ENCODE assay signal across 27 cellular contexts in the genomic region with DNA sequence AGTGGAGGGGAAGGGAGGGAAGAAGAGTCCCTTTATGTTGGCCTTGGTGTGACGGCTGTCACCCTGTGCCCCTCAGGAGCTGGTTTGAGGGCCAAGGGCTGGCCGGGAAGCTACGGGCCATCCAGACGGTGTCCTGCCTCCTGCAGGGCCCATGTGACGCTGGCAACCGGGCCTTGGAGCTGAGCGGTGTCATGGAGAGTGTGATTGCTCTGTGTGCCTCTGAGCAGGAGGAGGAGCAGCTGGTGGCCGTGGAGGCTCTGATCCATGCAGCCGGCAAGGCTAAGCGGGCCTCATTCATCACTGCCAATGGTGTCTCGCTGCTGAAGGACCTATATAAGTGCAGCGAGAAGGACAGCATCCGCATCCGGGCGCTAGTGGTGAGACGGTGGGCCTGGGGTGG.
"Had no signal": no experiment of that assay in that cellular context is flagged by ENCODE, and none has a peak within 500 bp of the region (broad histone marks: within the 10 kb centered on the region; RNA-seq: fewer than 3 reads in every experiment).

No MANE protein-coding gene starts in this region.

- ATAC-seq: psoas muscle; stimulated activated memory B cell treated with anti-CD40 and anti-IgM and Interleukin-4, amounts not matched to agents 10 μg/mL and 1 μg/mL and 100 μg/mL, for 72 hours; stimulated activated naive CD8-positive, alpha-beta T cell treated with anti-CD3 and anti-CD28 coated beads, Interleukin-15, amount 100 ng/mL, for 72 hours; upper lobe of right lung had no signal

- H3K4me1 Mint-ChIP-seq: immature natural killer cell; mesothelial cell of epicardium; naive B cell; natural killer cell; nephron progenitor cell; neural progenitor cell; stimulated activated memory B cell treated with anti-CD40 and anti-IgM and Interleukin-4, amounts not matched to agents 10 μg/mL and 1 μg/mL and 100 μg/mL, for 72 hours; stimulated activated naive CD8-positive, alpha-beta T cell treated with anti-CD3 and anti-CD28 coated beads, Interleukin-15, amount 100 ng/mL, for 72 hours had no signal

- H3K27ac Mint-ChIP-seq: immature natural killer cell; mesothelial cell of epicardium; natural killer cell; nephron progenitor cell; neural progenitor cell; stimulated activated memory B cell treated with anti-CD40 and anti-IgM and Interleukin-4, amounts not matched to agents 10 μg/mL and 1 μg/mL and 100 μg/mL, for 72 hours; stimulated activated naive CD8-positive, alpha-beta T cell treated with anti-CD3 and anti-CD28 coated beads, Interleukin-15, amount 100 ng/mL, for 72 hours had no signal

- H3K4me3 ChIP-seq: left ventricle myocardium inferior, lung, neural progenitor cell, psoas muscle, right lobe of liver, smooth muscle cell, testis, thyroid gland, upper lobe of right lung had no signal

- H3K9me3 Mint-ChIP-seq: immature natural killer cell; mesothelial cell of epicardium; naive B cell; natural killer cell; nephron progenitor cell; neural progenitor cell; stimulated activated memory B cell treated with anti-CD40 and anti-IgM and Interleukin-4, amounts not matched to agents 10 μg/mL and 1 μg/mL and 100 μg/mL, for 72 hours; stimulated activated naive CD8-positive, alpha-beta T cell treated with anti-CD3 and anti-CD28 coated beads, Interleukin-15, amount 100 ng/mL, for 72 hours had no signal

- H3K27me3 Mint-ChIP-seq: naive B cell; stimulated activated memory B cell treated with anti-CD40 and anti-IgM and Interleukin-4, amounts not matched to agents 10 μg/mL and 1 μg/mL and 100 μg/mL, for 72 hours; stimulated activated naive CD8-positive, alpha-beta T cell treated with anti-CD3 and anti-CD28 coated beads, Interleukin-15, amount 100 ng/mL, for 72 hours had no signal

- H3K4me3 Mint-ChIP-seq: immature natural killer cell; mesothelial cell of epicardium; naive B cell; natural killer cell; nephron progenitor cell; neural progenitor cell; stimulated activated memory B cell treated with anti-CD40 and anti-IgM and Interleukin-4, amounts not matched to agents 10 μg/mL and 1 μg/mL and 100 μg/mL, for 72 hours; stimulated activated naive CD8-positive, alpha-beta T cell treated with anti-CD3 and anti-CD28 coated beads, Interleukin-15, amount 100 ng/mL, for 72 hours had no signal

- H3K9me3 ChIP-seq: left ventricle myocardium inferior, psoas muscle, right lobe of liver, testis, thyroid gland, upper lobe of right lung had no signal

- H3K9ac ChIP-seq: neural progenitor cell, parathyroid adenoma had no signal

- H3K79me2 ChIP-seq: parathyroid adenoma had no signal

- H3K4me2 ChIP-seq: neural progenitor cell, smooth muscle cell had no signal

- H3K36me3 ChIP-seq: neural progenitor cell had no signal

- H3K27me3 ChIP-seq: neural progenitor cell, right lobe of liver, testis, thyroid gland, upper lobe of right lung had no signal

- H3K4me1 ChIP-seq: left ventricle myocardium inferior, neural progenitor cell, parathyroid adenoma, psoas muscle, right lobe of liver, testis, thyroid gland, upper lobe of right lung had no signal

- H3K36me3 Mint-ChIP-seq: natural killer cell had no signal

- H3K27ac ChIP-seq: left ventricle myocardium inferior, neural progenitor cell, parathyroid adenoma, psoas muscle, right lobe of liver, testis, thyroid gland, upper lobe of right lung had no signal

- DNase-seq: hypothalamus; immature natural killer cell; left ventricle myocardium inferior; mesendoderm; naive B cell; natural killer cell; nephron progenitor cell; psoas muscle; stimulated activated CD4-positive, alpha-beta T cell treated with anti-CD3 and anti-CD28 coated beads, Interleukin-1b, Interleukin-23, amount 100 ng/mL, for 48 hours; stimulated activated CD4-positive, alpha-beta T cell treated with anti-CD3 and anti-CD28 coated beads, Interleukin-2, amount 100 ng/mL, for 48 hours; stimulated activated CD4-positive, alpha-beta T cell treated with anti-CD3 and anti-CD28 coated beads, Interleukin-4, amount 100 ng/mL, for 4 hours; stimulated activated CD8-positive, alpha-beta memory T cell treated with anti-CD3 and anti-CD28 coated beads, Interleukin-4, amount 100 ng/mL, for 48 hours; stimulated activated naive CD4-positive, alpha-beta T cell treated with Interleukin-2 at 50 U/mL for 16 hours; stimulated activated naive CD8-positive, alpha-beta T cell treated with anti-CD3 and anti-CD28 coated beads, Interleukin-15, amount 100 ng/mL, for 72 hours; testis; thyroid gland; trophoblast cell; upper lobe of right lung had no signal

- FAIRE-seq: islet of Langerhans, urothelium cell line had no signal

- H2AFZ ChIP-seq: neural progenitor cell, parathyroid adenoma had no signal
